Comparison of ENCODE assay signal across 17 cellular contexts in the genomic region with DNA sequence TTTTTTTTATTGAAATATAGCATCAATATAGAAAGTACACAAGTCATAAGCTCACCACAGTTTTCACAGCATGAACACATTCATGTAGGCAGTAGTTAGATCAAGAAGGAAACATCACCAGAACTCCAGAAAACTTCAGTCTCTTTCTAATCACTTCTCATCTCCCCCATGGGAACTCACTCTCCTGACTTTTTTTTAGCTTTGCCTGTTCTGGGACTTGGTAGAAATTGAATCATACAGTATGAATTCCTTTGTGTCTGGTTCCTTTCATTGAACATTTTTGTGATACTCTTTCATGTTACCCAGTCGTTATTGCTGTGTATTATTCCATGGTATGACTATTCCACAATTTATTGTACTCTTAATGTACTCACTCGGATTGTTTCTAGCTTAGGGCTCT.
DNase-seq lines count a peak whose midpoint lies in the region; ATAC-seq, FAIRE-seq and TF ChIP-seq lines count a peak whose summit lies in the region.
"Had no signal": no experiment of that assay in that cellular context is flagged by ENCODE, and none has a peak within 500 bp of the region (broad histone marks: within the 10 kb centered on the region; RNA-seq: fewer than 3 reads in every experiment).

No MANE protein-coding gene starts in this region.

- no peaks in the 10 kb centered on the region; the same call in 1 of the 2 replicates for H3K36me3 ChIP-seq in RWPE2 (ENCODE audit: low read depth)
- no peaks in the 10 kb centered on the region for H3K36me3 ChIP-seq in endothelial cell of umbilical vein (ENCODE audit: control insufficient read depth in 2 of 2, extremely low read depth in 1 of 2, insufficient read depth in 2 of 2, low read length in 2 of 2)
- no peaks in the 10 kb centered on the region for H3K36me3 ChIP-seq in osteoblast (ENCODE audit: insufficient read depth, low read length)
- H3K36me3 ChIP-seq: colonic mucosa, upper lobe of left lung had no signal

- H3K9me3 ChIP-seq in RWPE2 (ENCODE audit: severe bottlenecking) (no peaks in the 10 kb centered on the region), endothelial cell of umbilical vein (replicated peaks; ENCODE audit: control insufficient read depth, insufficient read depth, low read length) (no peaks in the 10 kb centered on the region), osteoblast (ENCODE audit: low read depth, low read length) (no peaks in the 10 kb centered on the region)
- H3K9me3 ChIP-seq: colonic mucosa, Peyer's patch, upper lobe of left lung had no signal

- H3K9ac ChIP-seq in endothelial cell of umbilical vein (replicated peaks; ENCODE audit: extremely low read depth, insufficient read depth, low read length): no peak overlapping the region

- H3K27ac ChIP-seq in RWPE2 (ENCODE audit: poor library complexity, severe bottlenecking) (peak overlapping the region; percentile 9), endothelial cell of umbilical vein (ENCODE audit: insufficient read depth, low read depth, low read length) (no peak overlapping the region), osteoblast (ENCODE audit: low read depth, low read length) (peak overlapping the region; percentile 84)
- H3K27ac ChIP-seq: colonic mucosa, Peyer's patch, upper lobe of left lung had no signal

- H2AFZ ChIP-seq in endothelial cell of umbilical vein (ENCODE audit: low read depth, low read length) (peak overlapping the region; percentile 81), osteoblast (ENCODE audit: low read length) (no peak overlapping the region)

- BruUV-seq in Calu3 (replicated peaks; lab: Mats Ljungman, UMichigan) (no TSS peak), endothelial cell of umbilical vein (replicated peaks; lab: Mats Ljungman, UMichigan) (no TSS peak)

- H4K20me1 ChIP-seq in endothelial cell of umbilical vein (replicated peaks; ENCODE audit: control insufficient read depth, extremely low read depth, insufficient read depth, low read length) (no peaks in the 10 kb centered on the region), osteoblast (ENCODE audit: insufficient read depth, low read length) (no peaks in the 10 kb centered on the region)

- H3K9me1 ChIP-seq in endothelial cell of umbilical vein (replicated peaks; ENCODE audit: control insufficient read depth, extremely low read depth, insufficient read depth, low read length): no peaks in the 10 kb centered on the region

- no peak for TF ChIP-seq CTCF in Calu3 (IDR thresholded peaks at IDR 0.05; ENCODE audit: unreplicated experiment)
- TF ChIP-seq CTCF in RWPE2 (IDR thresholded peaks at IDR 0.05; ENCODE audit: poor library complexity, severe bottlenecking): no peak
- TF ChIP-seq CTCF in endothelial cell of umbilical vein (IDR thresholded peaks at IDR 0.05; ENCODE audit: extremely low read depth in 1 of 2, insufficient read depth in 1 of 2, low read depth in 1 of 2, low read length in 2 of 2): no peak
- TF ChIP-seq CTCF in osteoblast (IDR thresholded peaks at IDR 0.05; ENCODE audit: extremely low read depth, low read depth, low read length): no peak

- DNase-seq in Calu3: no peak
- DNase-seq in RWPE2 (ENCODE audit: low spot score): no peak
- no peak for DNase-seq in endothelial cell of umbilical vein (ENCODE audit: low read depth, low spot score)
- DNase-seq in osteoblast (ENCODE audit: insufficient read length, low spot score, missing footprints): no peak
- no peak for DNase-seq in activated gamma-delta T cell treated with Interleukin-2 at 50 U/mL for 16 hours
- no peak for DNase-seq in Kasumi-1 (lab: John Stamatoyannopoulos, UW)
- no peak for DNase-seq in anterior cingulate cortex (lab: John Stamatoyannopoulos, UW)
- DNase-seq: activated CD4-positive, CD25-positive, alpha-beta regulatory T cell; colonic mucosa; NCI-H2081 treated with DMSO at 0.1 percent for 48 hours; NCI-H526 treated with DMSO at 0.1 percent for 48 hours; Peyer's patch; T-cell; upper lobe of left lung had no signal

- no peaks in the 10 kb centered on the region for H3K27me3 Mint-ChIP-seq in Calu3 (ENCODE audit: unreplicated experiment)
- H3K27me3 Mint-ChIP-seq: activated naive CD8-positive, alpha-beta T cell; T-cell had no signal

- no peak overlapping the region for H3K4me3 ChIP-seq in RWPE2 (ENCODE audit: severe bottlenecking)
- no peak overlapping the region for H3K4me3 ChIP-seq in endothelial cell of umbilical vein (replicated peaks in 1 of 3; ENCODE audit: insufficient read depth in 1 of 3, low read depth in 1 of 3, low read length in 3 of 3)
- H3K4me3 ChIP-seq in osteoblast (ENCODE audit: insufficient read depth, low read length): no peak overlapping the region
- H3K4me3 ChIP-seq: colonic mucosa, Peyer's patch, upper lobe of left lung had no signal

- TF ChIP-seq POLR2A in endothelial cell of umbilical vein (IDR thresholded peaks at IDR 0.05; ENCODE audit: low read depth, low read length): no peak

- intact Hi-C loops in Calu3 (cut with micrococcal nuclease; ENCODE audit: unreplicated experiment) (no loop called here), endothelial cell of umbilical vein (cut with micrococcal nuclease) (no loop called here)

- peaks cover 41% of the 10 kb centered on the region for H3K4me1 Mint-ChIP-seq in Calu3 (ENCODE audit: low read depth, unreplicated experiment)

- peaks cover 6% of the 10 kb centered on the region for H3K36me3 Mint-ChIP-seq in Calu3 (ENCODE audit: insufficient read depth, unreplicated experiment)

- H3K27me3 ChIP-seq in RWPE2 (ENCODE audit: insufficient read depth, poor library complexity, severe bottlenecking): no peaks in the 10 kb centered on the region
- no peaks in the 10 kb centered on the region for H3K27me3 ChIP-seq in endothelial cell of umbilical vein (ENCODE audit: control insufficient read depth in 2 of 2, insufficient read depth in 2 of 2, low read length in 2 of 2)
- no peaks in the 10 kb centered on the region for H3K27me3 ChIP-seq in osteoblast (ENCODE audit: insufficient read depth, low read length)
- H3K27me3 ChIP-seq: colonic mucosa, Peyer's patch, upper lobe of left lung had no signal

- H3K4me1 ChIP-seq in RWPE2 (ENCODE audit: insufficient read depth, poor library complexity, severe bottlenecking) (peaks cover 11% of the 10 kb centered on the region), endothelial cell of umbilical vein (ENCODE audit: control insufficient read depth, extremely low read depth, insufficient read depth, low read length) (peaks cover 12% of the 10 kb centered on the region), osteoblast (ENCODE audit: insufficient read depth, low read length) (peaks cover 18% of the 10 kb centered on the region)
- H3K4me1 ChIP-seq: colonic mucosa, Peyer's patch had no signal

- CTCF ChIA-PET in Calu3 (lab: Charles Lee): interaction anchor here (0.5 to 2.1 kb wide), 3 partner anchors 80 to 436 kb away, joined by 3 to 6 read pairs (median 5); no protein-coding TSS in a partner anchor
- CTCF ChIA-PET in endothelial cell of umbilical vein (lab: Charles Lee): interaction anchor here (1.0 to 2.5 kb wide), 7 partner anchors 8 to 263 kb away, joined by 3 to 12 read pairs (median 3); a partner anchor contains a TSS

- ATAC-seq in RWPE2 (ENCODE audit: low read depth) (no peak), GM19452 (IDR thresholded peaks at IDR 0.05; ENCODE audit: unreplicated experiment) (no peak)
- ATAC-seq: esophagus mucosa, T-cell had no signal

- H3K79me2 ChIP-seq in endothelial cell of umbilical vein (ENCODE audit: control insufficient read depth, insufficient read depth, low read length) (no peaks in the 10 kb centered on the region), osteoblast (ENCODE audit: insufficient read depth, low read length) (no peaks in the 10 kb centered on the region)

- POLR2A ChIA-PET in endothelial cell of umbilical vein (lab: Charles Lee): no interaction called here

- H3K27ac Mint-ChIP-seq in Calu3 (ENCODE audit: unreplicated experiment): peak overlapping the region; percentile 90
- H3K27ac Mint-ChIP-seq: activated naive CD8-positive, alpha-beta T cell; T-cell had no signal

- H3K4me2 ChIP-seq in endothelial cell of umbilical vein (ENCODE audit: insufficient read depth, low read length): peak overlapping the region; percentile 25
- peak overlapping the region; percentile 43 for H3K4me2 ChIP-seq in osteoblast (ENCODE audit: insufficient read depth, low read length)

- FAIRE-seq in endothelial cell of umbilical vein (lab: Jason Lieb, UNC): no peak

- H3K9me3 Mint-ChIP-seq in Calu3 (ENCODE audit: low read depth, unreplicated experiment): no peaks in the 10 kb centered on the region
- H3K9me3 Mint-ChIP-seq: T-cell had no signal

- H3K4me3 Mint-ChIP-seq in Calu3 (ENCODE audit: low read depth, unreplicated experiment): peak overlapping the region; percentile 6
- H3K4me3 Mint-ChIP-seq: activated naive CD8-positive, alpha-beta T cell; T-cell had no signal

- dilution Hi-C loops in endothelial cell of umbilical vein (cut with MboI; ENCODE audit: extremely low pct_ligation_motif_present, low sequenced_read_pairs): no loop called here

TF ChIP-seq in endothelial cell of umbilical vein, 7 proteins besides CTCF, POLR2A, EP300 and RAD21:
- TF ChIP-seq JUN (IDR thresholded peaks at IDR 0.05; ENCODE audit: borderline replicate concordance, insufficient read depth, insufficient read length, low read depth) (no peak), POLR2AphosphoS5 (IDR thresholded peaks at IDR 0.05; ENCODE audit: insufficient read depth, low read depth, low read length) (no peak), EZH2 (IDR thresholded peaks at IDR 0.05; ENCODE audit: borderline replicate concordance, low read depth, low read length, severe bottlenecking) (no peak), MYC (IDR thresholded peaks at IDR 0.05; ENCODE audit: low read depth, low read length) (no peak), GATA2 (IDR thresholded peaks at IDR 0.05; ENCODE audit: insufficient read depth, insufficient read length, low read depth, low read length) (no peak), FOS (IDR thresholded peaks at IDR 0.05; ENCODE audit: borderline replicate concordance, insufficient read depth, low read length) (no peak)
- TF ChIP-seq, protein P1, sequence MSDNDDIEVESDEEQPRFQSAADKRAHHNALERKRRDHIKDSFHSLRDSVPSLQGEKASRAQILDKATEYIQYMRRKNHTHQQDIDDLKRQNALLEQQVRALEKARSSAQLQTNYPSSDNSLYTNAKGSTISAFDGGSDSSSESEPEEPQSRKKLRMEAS (IDR thresholded peaks at IDR 0.05; ENCODE audit: insufficient read depth, insufficient read length): no peak
